In genomic region chr16:27596411-27596810, GRCh38 we compare ENCODE assay signal across 23 cellular contexts.
"Had no signal": no experiment of that assay in that cellular context is flagged by ENCODE, and none has a peak within 500 bp of the region (broad histone marks: within the 10 kb centered on the region; RNA-seq: fewer than 3 reads in every experiment).

No MANE protein-coding gene starts in this region.

- H3K4me1 Mint-ChIP-seq: activated naive CD8-positive, alpha-beta T cell treated with anti-CD3 and anti-CD28 coated beads, Interleukin-2, amount 50 U/mL, for 24 hours had no signal

- H3K36me3 ChIP-seq: breast epithelium, colonic mucosa, gastrocnemius medialis had no signal

- H3K9me3 ChIP-seq: breast epithelium, colonic mucosa, gastrocnemius medialis, sigmoid colon had no signal

- H3K4me3 ChIP-seq: breast epithelium, colonic mucosa, dorsolateral prefrontal cortex, gastrocnemius medialis, sigmoid colon had no signal

- H3K27ac Mint-ChIP-seq: activated CD4-positive, alpha-beta memory T cell treated with anti-CD3 and anti-CD28 coated beads for 36 hours; activated naive CD8-positive, alpha-beta T cell treated with anti-CD3 and anti-CD28 coated beads, Interleukin-2, amount 50 U/mL, for 24 hours; activated T-cell treated with anti-CD3 and anti-CD28 coated beads, Interleukin-2, amount 50 U/mL, for 72 hours had no signal

- ATAC-seq: activated naive CD8-positive, alpha-beta T cell treated with anti-CD3 and anti-CD28 coated beads, Interleukin-2, amount 50 U/mL, for 24 hours; activated T-cell treated with anti-CD3 and anti-CD28 coated beads, Interleukin-2, amount 50 U/mL, for 72 hours; effector memory CD8-positive, alpha-beta T cell; esophagus mucosa; gastrocnemius medialis; left cardiac atrium; T-helper 17 cell had no signal

- FAIRE-seq: endothelial cell of umbilical vein had no signal

- H3K27me3 Mint-ChIP-seq: activated CD4-positive, alpha-beta memory T cell treated with anti-CD3 and anti-CD28 coated beads for 36 hours; activated naive CD8-positive, alpha-beta T cell treated with anti-CD3 and anti-CD28 coated beads, Interleukin-2, amount 50 U/mL, for 24 hours; effector memory CD8-positive, alpha-beta T cell; T-helper 17 cell had no signal

- H3K27me3 ChIP-seq: breast epithelium, colonic mucosa, dorsolateral prefrontal cortex, gastrocnemius medialis, sigmoid colon had no signal

- H3K4me3 Mint-ChIP-seq: activated CD4-positive, alpha-beta memory T cell treated with anti-CD3 and anti-CD28 coated beads for 36 hours; activated naive CD8-positive, alpha-beta T cell treated with anti-CD3 and anti-CD28 coated beads, Interleukin-2, amount 50 U/mL, for 24 hours; activated T-cell treated with anti-CD3 and anti-CD28 coated beads, Interleukin-2, amount 50 U/mL, for 72 hours; effector memory CD8-positive, alpha-beta T cell; T-helper 17 cell had no signal

- H3K9me3 Mint-ChIP-seq: activated CD4-positive, alpha-beta memory T cell treated with anti-CD3 and anti-CD28 coated beads for 36 hours; activated naive CD8-positive, alpha-beta T cell treated with anti-CD3 and anti-CD28 coated beads, Interleukin-2, amount 50 U/mL, for 24 hours; activated T-cell treated with anti-CD3 and anti-CD28 coated beads, Interleukin-2, amount 50 U/mL, for 72 hours; effector memory CD8-positive, alpha-beta T cell had no signal

- DNase-seq: activated CD4-positive, alpha-beta memory T cell treated with anti-CD3 and anti-CD28 coated beads for 36 hours; activated CD4-positive, alpha-beta T cell treated with anti-CD3 and anti-CD28 coated beads for 48 hours; activated effector memory CD4-positive, alpha-beta T cell treated with anti-CD3 and anti-CD28 coated beads, Interleukin-2, amount 50 U/mL, for 16 hours; activated naive CD4-positive, alpha-beta T cell treated with anti-CD3 and anti-CD28 coated beads, Interleukin-2, amount 50 U/mL, for 16 hours; activated naive CD8-positive, alpha-beta T cell treated with anti-CD3 and anti-CD28 coated beads, Interleukin-2, amount 50 U/mL, for 24 hours; activated T-cell treated with anti-CD3 and anti-CD28 coated beads, Interleukin-2, amount 50 U/mL, for 72 hours; aorta; colonic mucosa; dorsolateral prefrontal cortex; effector memory CD8-positive, alpha-beta T cell; gastrocnemius medialis; head of caudate nucleus; islet precursor cell; left cardiac atrium; sigmoid colon; stimulated activated CD4-positive, alpha-beta T cell treated with anti-CD3 and anti-CD28 coated beads, Interleukin-2, amount 100 ng/mL, for 48 hours; stimulated activated CD8-positive, alpha-beta memory T cell treated with anti-CD3 and anti-CD28 coated beads, Interleukin-4, amount 100 ng/mL, for 48 hours; stimulated activated naive CD4-positive, alpha-beta T cell; SW 1271; T-helper 17 cell had no signal

- H3K27ac ChIP-seq: breast epithelium, colonic mucosa, dorsolateral prefrontal cortex, gastrocnemius medialis, sigmoid colon had no signal

- H3K4me1 ChIP-seq: breast epithelium, colonic mucosa, gastrocnemius medialis, sigmoid colon had no signal
